In the genomic region with DNA sequence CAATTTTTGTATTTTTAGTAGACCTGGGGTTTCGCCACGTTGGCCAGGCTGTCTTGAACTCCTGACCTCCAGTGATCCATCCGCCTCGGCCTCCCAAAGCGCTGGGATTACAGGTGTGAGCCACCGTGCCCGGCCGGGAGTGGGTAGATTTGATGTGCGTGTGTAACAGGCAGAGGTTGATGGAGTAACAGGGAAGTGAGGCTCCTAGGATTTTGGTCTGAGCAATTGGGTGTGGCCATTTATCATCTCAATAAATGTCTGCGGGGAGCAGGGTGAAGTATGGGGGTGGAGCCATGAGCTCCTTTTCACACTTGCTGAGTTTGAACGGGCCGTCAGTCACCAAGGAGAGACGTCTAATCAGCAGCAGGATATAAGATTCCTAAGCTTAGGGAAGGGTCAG, we compare ENCODE assay signal across 10 cellular contexts. TPM values are rescaled to one million over a fixed set of nuclear protein-coding genes. Genes with fewer than 3 reads are reported as not detected.
DNase-seq lines count a peak whose midpoint lies in the region; ATAC-seq and TF ChIP-seq lines count a peak whose summit lies in the region.
"Had no signal": no experiment of that assay in that cellular context is flagged by ENCODE, and none has a peak within 500 bp of the region (broad histone marks: within the 10 kb centered on the region; RNA-seq: fewer than 3 reads in every experiment).

No MANE protein-coding gene starts in this region.

- H3K27ac ChIP-seq in A673 (ENCODE audit: low read depth, low read length, poor library complexity, severe bottlenecking) (no peak overlapping the region), HCT116 (ENCODE audit: low read depth, low read length) (peak overlapping the region; percentile 83), suprapubic skin (no peak overlapping the region)

- TF ChIP-seq POLR2A in HCT116 (IDR thresholded peaks at IDR 0.05; ENCODE audit: borderline replicate concordance, extremely low read depth, insufficient read depth, insufficient read length) (no peak), suprapubic skin (IDR thresholded peaks at IDR 0.05) (no peak)

- intact Hi-C loops in A673 (cut with micrococcal nuclease; ENCODE audit: unreplicated experiment), result no loop called here
- intact Hi-C loops in HCT116 (cut with micrococcal nuclease), result loop anchor here (5.0 kb wide), 1 partner anchor 43 kb away; no protein-coding TSS in a partner anchor
- intact Hi-C loops in activated T-helper 1 cell treated with anti-CD3 and anti-CD28 coated beads, Interleukin-12 subunit alpha, Interleukin-12 subunit beta, Interleukin-2, Interleukin-4 antibody, amounts not matched to agents 30 ng/mL and 10 ng/mL and 1 ng/mL, durations not matched to agents 14 hours and 24 hours and 36 hours (cut with micrococcal nuclease), result loop anchor here (2.0 to 5.0 kb wide), 3 partner anchors 573 to 746 kb away; a partner anchor contains a TSS

- peak overlapping the region; percentile 82 for H3K4me2 ChIP-seq in HCT116 (ENCODE audit: low read length)

- peaks cover 10% of the 10 kb centered on the region for H3K36me3 Mint-ChIP-seq in activated T-helper 1 cell treated with anti-CD3 and anti-CD28 coated beads, Interleukin-12 subunit alpha, Interleukin-12 subunit beta, Interleukin-2, Interleukin-4 antibody, amounts not matched to agents 30 ng/mL and 10 ng/mL and 1 ng/mL, durations not matched to agents 14 hours and 24 hours and 36 hours (ENCODE audit: low read depth)
- H3K36me3 Mint-ChIP-seq in immature natural killer cell, result peaks cover 0 to 13% (median 0%) of the 10 kb centered on the region in 3 donors

- H3K36me3 ChIP-seq in A673 (ENCODE audit: insufficient read depth, low read length, poor library complexity, severe bottlenecking) (no peaks in the 10 kb centered on the region), HCT116 (ENCODE audit: control insufficient read depth in 1 of 2, insufficient read depth in 2 of 2, low read length in 2 of 2) (peaks cover 10 to 26% of the 10 kb centered on the region in 2 experiments; a peak in 2 of 4 replicates), suprapubic skin (peaks cover 20% of the 10 kb centered on the region)

- H3K27me3 Mint-ChIP-seq in activated T-helper 1 cell treated with anti-CD3 and anti-CD28 coated beads, Interleukin-12 subunit alpha, Interleukin-12 subunit beta, Interleukin-2, Interleukin-4 antibody, amounts not matched to agents 30 ng/mL and 10 ng/mL and 1 ng/mL, durations not matched to agents 14 hours and 24 hours and 36 hours (ENCODE audit: insufficient read depth), result no peaks in the 10 kb centered on the region
- peaks cover 0 to 5% (median 2%) of the 10 kb centered on the region in 3 donors for H3K27me3 Mint-ChIP-seq in immature natural killer cell (ENCODE audit: low read depth in 3 of 3)

- H3K4me3 ChIP-seq in A673 (ENCODE audit: low read depth, low read length, poor library complexity, severe bottlenecking), result peak overlapping the region; percentile 98
- H3K4me3 ChIP-seq in HCT116 (replicated peaks in 1 of 2; ENCODE audit: low read depth in 1 of 2, low read length in 2 of 2), result peak overlapping the region; percentile 96 to 98
- no peak overlapping the region for H3K4me3 ChIP-seq in suprapubic skin

- H3K27me3 ChIP-seq in A673 (replicated peaks; ENCODE audit: insufficient read depth, low read depth, low read length, poor library complexity), result no peaks in the 10 kb centered on the region
- no peaks in the 10 kb centered on the region for H3K27me3 ChIP-seq in HCT116 (ENCODE audit: insufficient read depth, low read length)
- H3K27me3 ChIP-seq in suprapubic skin, result no peaks in the 10 kb centered on the region

- peaks cover 53% of the 10 kb centered on the region for H3K4me1 Mint-ChIP-seq in activated T-helper 1 cell treated with anti-CD3 and anti-CD28 coated beads, Interleukin-12 subunit alpha, Interleukin-12 subunit beta, Interleukin-2, Interleukin-4 antibody, amounts not matched to agents 30 ng/mL and 10 ng/mL and 1 ng/mL, durations not matched to agents 14 hours and 24 hours and 36 hours (ENCODE audit: low read depth)
- H3K4me1 Mint-ChIP-seq in immature natural killer cell, result peaks cover 45 to 49% of the 10 kb centered on the region in 2 donors

- TF ChIP-seq EP300 in suprapubic skin (IDR thresholded peaks at IDR 0.05), result no peak

- BruUV-seq in A673 (replicated peaks; lab: Mats Ljungman, UMichigan) (no TSS peak), HCT116 (replicated peaks; lab: Mats Ljungman, UMichigan) (no TSS peak)

- no peaks in the 10 kb centered on the region for H4K20me1 ChIP-seq in HCT116 (ENCODE audit: insufficient read depth)

- no peak for TF ChIP-seq RAD21 in HCT116 (IDR thresholded peaks at IDR 0.05; ENCODE audit: low read depth)

- CTCF ChIA-PET in A673 (lab: Charles Lee), result no interaction called here
- CTCF ChIA-PET in HCT116 (lab: Charles Lee), result interaction anchor here (1.4 kb wide), 1 partner anchor 11 kb away, joined by 3 read pairs; no protein-coding TSS in a partner anchor

- in situ Hi-C loops in GM13977 (cut with MboI; ENCODE audit: low pct_unique_long_range_greater_than_20kb, low sequenced_read_pairs, unreplicated experiment), result loop anchor here (10.0 kb wide), 1 partner anchor 66 kb away; no protein-coding TSS in a partner anchor

- POLR2A ChIA-PET in A673 (lab: Charles Lee; ENCODE audit: low non-redundant PET) (interaction anchor here (0.6 kb wide), 2 partner anchors 40 to 156 kb away, joined by 6 to 7 read pairs; a partner anchor contains a TSS), HCT116 (lab: Charles Lee) (interaction anchor here (0.6 to 1.6 kb wide), 2 partner anchors 40 to 1116 kb away, joined by 6 to 8 read pairs; a partner anchor contains a TSS)

- peak overlapping the region; percentile 93 for H3K9ac ChIP-seq in HCT116 (ENCODE audit: low read length)

- RAD21 ChIA-PET in HCT116 (lab: Charles Lee; ENCODE audit: low non-redundant PET in 1 of 2, low total read pairs in 2 of 2, uncharacterized antibody in 2 of 2, unreplicated experiment in 2 of 2), result no interaction called here

- TF ChIP-seq CTCF in A673 (conservative IDR thresholded peaks at IDR 0.05; ENCODE audit: low read depth, low read length), result no peak
- no peak for TF ChIP-seq CTCF in HCT116 (IDR thresholded peaks at IDR 0.05 in 2 of 3, conservative IDR thresholded peaks at IDR 0.05 in 1 of 3; ENCODE audit: borderline replicate concordance in 1 of 3, insufficient read depth in 1 of 3, low read depth in 2 of 3, low read length in 2 of 3)
- no peak for TF ChIP-seq CTCF in GM13977 (IDR thresholded peaks at IDR 0.05; ENCODE audit: extremely low read depth, insufficient read depth, missing control alignments)
- no peak for TF ChIP-seq CTCF in suprapubic skin (IDR thresholded peaks at IDR 0.05)

- no peak for ATAC-seq in HCT116

- H3K4me3 Mint-ChIP-seq in activated T-helper 1 cell treated with anti-CD3 and anti-CD28 coated beads, Interleukin-12 subunit alpha, Interleukin-12 subunit beta, Interleukin-2, Interleukin-4 antibody, amounts not matched to agents 30 ng/mL and 10 ng/mL and 1 ng/mL, durations not matched to agents 14 hours and 24 hours and 36 hours, result peak overlapping the region; percentile 93
- peak overlapping the region; percentile 76 to 89 (median 88) for H3K4me3 Mint-ChIP-seq in immature natural killer cell

- peak overlapping the region; percentile 86 for H3K27ac Mint-ChIP-seq in activated T-helper 1 cell treated with anti-CD3 and anti-CD28 coated beads, Interleukin-12 subunit alpha, Interleukin-12 subunit beta, Interleukin-2, Interleukin-4 antibody, amounts not matched to agents 30 ng/mL and 10 ng/mL and 1 ng/mL, durations not matched to agents 14 hours and 24 hours and 36 hours
- H3K27ac Mint-ChIP-seq in immature natural killer cell, result peak overlapping the region in 5 of 6 donors; percentile 23 to 88 (median 83)

- H3K9me3 ChIP-seq in A673 (ENCODE audit: low read depth, low read length, poor library complexity, severe bottlenecking) (no peaks in the 10 kb centered on the region), HCT116 (ENCODE audit: control insufficient read depth in 1 of 2, insufficient read depth in 1 of 2, low read depth in 1 of 2, low read length in 2 of 2) (no peaks in the 10 kb centered on the region), suprapubic skin (no peaks in the 10 kb centered on the region)

- peaks cover 38% of the 10 kb centered on the region for H3K79me2 ChIP-seq in HCT116 (ENCODE audit: insufficient read depth, low read length)

- H2AFZ ChIP-seq in HCT116 (ENCODE audit: low read depth, low read length, poor library complexity, severe bottlenecking), result no peak overlapping the region

- 70% methylated on average over 13 of the region's 13 CpGs for WGBS in suprapubic skin

- DNase-seq in A673 (ENCODE audit: low spot score) (no peak), HCT116 (ENCODE audit: low read depth, low spot score) (no peak), immature natural killer cell (no peak), GM13977 (ENCODE audit: low spot score) (no peak), DMS79 (lab: John Stamatoyannopoulos, UW) (no peak), suprapubic skin (ENCODE audit: low spot score in 2 of 2) (no peak), occipital lobe (lab: John Stamatoyannopoulos, UW) (no peak)
- DNase-seq in activated T-helper 1 cell treated with anti-CD3 and anti-CD28 coated beads, Interleukin-12 subunit alpha, Interleukin-12 subunit beta, Interleukin-2, Interleukin-4 antibody, amounts not matched to agents 30 ng/mL and 10 ng/mL and 1 ng/mL, durations not matched to agents 14 hours and 24 hours and 36 hours (ENCODE audit: low spot score), result no peak
- DNase-seq: effector memory CD4-positive, alpha-beta T cell; NCI-H524 had no signal

- peaks cover 7% of the 10 kb centered on the region for H3K4me1 ChIP-seq in A673 (ENCODE audit: insufficient read depth, low read length, poor library complexity, severe bottlenecking)
- peaks cover 7 to 28% of the 10 kb centered on the region in 2 experiments; a peak in 3 of 4 replicates for H3K4me1 ChIP-seq in HCT116 (ENCODE audit: control insufficient read depth in 1 of 2, insufficient read depth in 2 of 2, low read length in 2 of 2)
- H3K4me1 ChIP-seq in suprapubic skin, result peaks cover 31% of the 10 kb centered on the region

- no peaks in the 10 kb centered on the region for H3K9me2 ChIP-seq in HCT116 (ENCODE audit: insufficient read depth)

- no peaks in the 10 kb centered on the region for H3K9me3 Mint-ChIP-seq in activated T-helper 1 cell treated with anti-CD3 and anti-CD28 coated beads, Interleukin-12 subunit alpha, Interleukin-12 subunit beta, Interleukin-2, Interleukin-4 antibody, amounts not matched to agents 30 ng/mL and 10 ng/mL and 1 ng/mL, durations not matched to agents 14 hours and 24 hours and 36 hours
- H3K9me3 Mint-ChIP-seq in immature natural killer cell, result no peaks in the 10 kb centered on the region

RNA-seq across cellular contexts. Expression of a gene that starts 1.2 kb away (rescaled TPM):
- total RNA-seq in A673 (2021) (32.0 and 35.9 TPM in 2 replicates), HCT116 (2021; ENCODE audit: unreplicated experiment) (24.6 TPM), suprapubic skin (10 to 100 TPM; 20.9 to 28.3 (median 22.2) TPM), occipital lobe (15.1 TPM)
- polyA plus RNA-seq in HCT116 (2012), result 18.3 and 22.0 TPM in 2 replicates
- 42.5 and 43.8 TPM in 2 replicates for total RNA-seq in activated T-helper 1 cell treated with anti-CD3 and anti-CD28 coated beads, Interleukin-12 subunit alpha, Interleukin-12 subunit beta, Interleukin-2, Interleukin-4 antibody, amounts not matched to agents 30 ng/mL and 10 ng/mL and 1 ng/mL, durations not matched to agents 14 hours and 24 hours and 36 hours
- 10 to 100 TPM in 2 of 3 donors, 1 to 10 TPM in 1; 6.9 to 27.4 (median 11.5) TPM for polyA plus RNA-seq in immature natural killer cell

RNA-seq across cellular contexts. Expression of a gene that starts 3.2 kb away (rescaled TPM):
- 1.3 and 3.1 TPM in 2 replicates for total RNA-seq in A673 (2021)
- 9.2 TPM for total RNA-seq in HCT116 (2021; ENCODE audit: unreplicated experiment)
- polyA plus RNA-seq in HCT116 (2012), result 9.7 and 11.4 TPM in 2 replicates
- total RNA-seq in activated T-helper 1 cell treated with anti-CD3 and anti-CD28 coated beads, Interleukin-12 subunit alpha, Interleukin-12 subunit beta, Interleukin-2, Interleukin-4 antibody, amounts not matched to agents 30 ng/mL and 10 ng/mL and 1 ng/mL, durations not matched to agents 14 hours and 24 hours and 36 hours, result 1.2 and 1.7 TPM in 2 replicates
- under 1 TPM in 2 of 3 donors, not detected in 1; 0.33 to 0.73 TPM for polyA plus RNA-seq in immature natural killer cell
- 1 to 10 TPM; 1.2 to 3.3 (median 1.6) TPM for total RNA-seq in suprapubic skin
- 2.2 TPM for total RNA-seq in occipital lobe

RNA-seq across cellular contexts. Expression of a gene that starts 40.8 kb away (rescaled TPM):
- total RNA-seq in A673 (2021), result 7.8 and 10.6 TPM in 2 replicates
- 6.9 TPM for total RNA-seq in HCT116 (2021; ENCODE audit: unreplicated experiment)
- polyA plus RNA-seq in HCT116 (2012), result 6.7 and 7.8 TPM in 2 replicates
- total RNA-seq in activated T-helper 1 cell treated with anti-CD3 and anti-CD28 coated beads, Interleukin-12 subunit alpha, Interleukin-12 subunit beta, Interleukin-2, Interleukin-4 antibody, amounts not matched to agents 30 ng/mL and 10 ng/mL and 1 ng/mL, durations not matched to agents 14 hours and 24 hours and 36 hours, result 1.0 and 1.1 TPM in 2 replicates
- polyA plus RNA-seq in immature natural killer cell, result 10 to 100 TPM in 1 of 3 donors, 1 to 10 TPM in 2; 5.3 to 11.3 (median 7.4) TPM
- total RNA-seq in suprapubic skin, result 10 to 100 TPM in 2 of 4 donors, 1 to 10 TPM in 2; 6.8 to 11.6 (median 9.4) TPM
- 19.0 TPM for total RNA-seq in occipital lobe

RNA-seq across cellular contexts. Expression of a gene that starts 42.8 kb away (rescaled TPM):
- 0.52 and 1.5 TPM in 2 replicates for total RNA-seq in A673 (2021)
- total RNA-seq in HCT116 (2021; ENCODE audit: unreplicated experiment), result 0.37 TPM
- 0.21 and 0.32 TPM in 2 replicates for polyA plus RNA-seq in HCT116 (2012)
- total RNA-seq in activated T-helper 1 cell treated with anti-CD3 and anti-CD28 coated beads, Interleukin-12 subunit alpha, Interleukin-12 subunit beta, Interleukin-2, Interleukin-4 antibody, amounts not matched to agents 30 ng/mL and 10 ng/mL and 1 ng/mL, durations not matched to agents 14 hours and 24 hours and 36 hours, result 0.64 and 1.5 TPM in 2 replicates
- under 1 TPM in 2 of 3 donors, not detected in 1; 0.55 to 0.96 TPM for polyA plus RNA-seq in immature natural killer cell
- total RNA-seq in suprapubic skin, result 1 to 10 TPM in 3 of 4 donors, not detected in 1; 1.8 to 4.2 (median 2.3) TPM
- 1.6 TPM for total RNA-seq in occipital lobe

RNA-seq across cellular contexts. Expression of a gene that starts 43.1 kb away (rescaled TPM):
- total RNA-seq in A673 (2021) (201 and 214 TPM in 2 replicates), HCT116 (2021; ENCODE audit: unreplicated experiment) (134 TPM), suprapubic skin (100 to 1,000 TPM in 3 of 4 donors, 10 to 100 TPM in 1; 71.7 to 136 (median 118) TPM), occipital lobe (88.6 TPM)
- polyA plus RNA-seq in HCT116 (2012), result 117 and 158 TPM in 2 replicates
- 236 and 242 TPM in 2 replicates for total RNA-seq in activated T-helper 1 cell treated with anti-CD3 and anti-CD28 coated beads, Interleukin-12 subunit alpha, Interleukin-12 subunit beta, Interleukin-2, Interleukin-4 antibody, amounts not matched to agents 30 ng/mL and 10 ng/mL and 1 ng/mL, durations not matched to agents 14 hours and 24 hours and 36 hours
- polyA plus RNA-seq in immature natural killer cell, result 100 to 1,000 TPM; 195 to 304 (median 198) TPM
